Comparison of ENCODE assay signal across 16 cellular contexts in the genomic region with DNA sequence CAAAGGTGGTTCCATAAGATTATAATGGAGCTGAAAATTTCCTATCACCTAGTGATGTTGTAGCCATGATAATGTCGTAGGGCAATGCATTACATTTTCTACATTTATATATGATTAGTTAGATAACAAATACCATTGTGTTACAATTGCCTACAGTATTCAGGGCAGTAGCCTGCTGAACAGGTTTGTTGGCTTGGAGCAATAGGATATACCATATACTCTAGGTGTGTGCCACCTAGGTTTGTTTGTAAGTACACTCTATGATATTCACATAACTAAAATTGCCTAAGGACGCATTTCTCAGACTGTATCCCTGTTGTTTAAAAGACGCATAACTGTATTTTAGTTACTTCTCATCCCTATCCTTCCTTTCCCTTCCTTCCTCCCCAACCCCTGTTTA. TPM values are rescaled to one million over a fixed set of nuclear protein-coding genes. Genes with fewer than 3 reads are reported as not detected.
A peak's percentile ranks its signal among the peaks of the same experiment; 100 is the strongest.
DNase-seq lines count a peak whose midpoint lies in the region; ATAC-seq and TF ChIP-seq lines count a peak whose summit lies in the region.
"Had no signal": no experiment of that assay in that cellular context is flagged by ENCODE, and none has a peak within 500 bp of the region (broad histone marks: within the 10 kb centered on the region; RNA-seq: fewer than 3 reads in every experiment).

No MANE protein-coding gene starts in this region.

- no peak overlapping the region for H3K4me3 Mint-ChIP-seq in Caco-2 (ENCODE audit: unreplicated experiment)

- ATAC-seq in mucosa of descending colon (peak; percentile 56), GM21367 (IDR thresholded peaks at IDR 0.05; ENCODE audit: unreplicated experiment) (no peak), HG03280 (IDR thresholded peaks at IDR 0.05; ENCODE audit: unreplicated experiment) (no peak), HG03378 (IDR thresholded peaks at IDR 0.05; ENCODE audit: unreplicated experiment) (no peak)

- intact Hi-C loops in Caco-2 (cut with micrococcal nuclease; ENCODE audit: unreplicated experiment): loop anchor here (2.0 to 5.0 kb wide), 2 partner anchors 183 to 255 kb away; no protein-coding TSS in a partner anchor
- intact Hi-C loops in mucosa of descending colon (cut with DNase I, micrococcal nuclease): loop anchor here in 1 of 2 donors (5.0 kb wide), 1 partner anchor 33 kb away; no protein-coding TSS in a partner anchor

- H3K36me3 ChIP-seq in Caco-2 (ENCODE audit: control insufficient read depth, insufficient read depth, low read length) (no peaks in the 10 kb centered on the region), mucosa of descending colon (ENCODE audit: low read depth) (no peaks in the 10 kb centered on the region)
- H3K36me3 ChIP-seq: BLaER1 treated with 17β-estradiol and CSF1 and Interleukin-3, amounts not matched to agents 10 nM and 100 nM had no signal

- CTCF ChIA-PET in Caco-2 (lab: Charles Lee): interaction anchor here (4.8 kb wide), 1 partner anchor 34 kb away, joined by 48 read pairs; no protein-coding TSS in a partner anchor

- H3K9me3 Mint-ChIP-seq in Caco-2 (ENCODE audit: unreplicated experiment): no peaks in the 10 kb centered on the region
- H3K9me3 Mint-ChIP-seq: H9 had no signal

- DNase-seq in Caco-2 (no peak), DMS53 treated with DMSO at 0.1 percent for 48 hours (lab: John Stamatoyannopoulos, UW; ENCODE audit: unreplicated experiment) (peak; percentile 36), mucosa of descending colon (peak in 1 of 3 donors; percentile 69), KG1 (lab: John Stamatoyannopoulos, UW) (no peak)
- DNase-seq: H9; NCI-H1092 treated with DMSO at 0.1 percent for 48 hours; NCI-H1694 treated with DMSO at 0.1 percent for 48 hours; NCI-H2227 treated with DMSO at 0.1 percent for 48 hours; NK-92 treated with Interleukin-12 subunit alpha and Interleukin-12 subunit beta, amount 100 ng/mL, for 24 hours; OCI-M1 had no signal

- H3K27ac Mint-ChIP-seq in Caco-2 (ENCODE audit: unreplicated experiment): peak overlapping the region; percentile 10
- H3K27ac Mint-ChIP-seq: H9 had no signal

- H3K4me3 ChIP-seq in Caco-2 (ENCODE audit: low read depth, low read length): no peak overlapping the region
- H3K4me3 ChIP-seq in mucosa of descending colon: no peak overlapping the region
- H3K4me3 ChIP-seq: K562 had no signal

- H3K36me3 Mint-ChIP-seq in Caco-2 (ENCODE audit: insufficient read depth, unreplicated experiment): no peaks in the 10 kb centered on the region

- H3K4me1 ChIP-seq in Caco-2: peaks cover 4% of the 10 kb centered on the region; the same call in 1 of the 2 replicates
- H3K4me1 ChIP-seq in mucosa of descending colon (ENCODE audit: low read depth): peaks cover 10% of the 10 kb centered on the region

- BruUV-seq in Caco-2 (replicated peaks; lab: Mats Ljungman, UMichigan): no TSS peak

- POLR2A ChIA-PET in Caco-2 (lab: Charles Lee): no interaction called here

- H3K9me3 ChIP-seq in Caco-2: no peaks in the 10 kb centered on the region
- H3K9me3 ChIP-seq in mucosa of descending colon: no peaks in the 10 kb centered on the region
- H3K9me3 ChIP-seq: BLaER1 treated with 17β-estradiol and CSF1 and Interleukin-3, amounts not matched to agents 10 nM and 100 nM had no signal

- peaks cover 4% of the 10 kb centered on the region for H3K4me1 Mint-ChIP-seq in Caco-2 (ENCODE audit: low read depth, unreplicated experiment)

- H3K27ac ChIP-seq in angular gyrus (ENCODE audit: low read depth, low read length): peak overlapping the region; percentile 72
- H3K27ac ChIP-seq: BLaER1 treated with 17β-estradiol and CSF1 and Interleukin-3, amounts not matched to agents 10 nM and 100 nM had no signal

- H3K27me3 ChIP-seq in Caco-2 (replicated peaks; ENCODE audit: control insufficient read depth, insufficient read depth, low read length): no peaks in the 10 kb centered on the region
- H3K27me3 ChIP-seq: BLaER1 treated with 17β-estradiol and CSF1 and Interleukin-3, amounts not matched to agents 10 nM and 100 nM had no signal

- no peak for TF ChIP-seq CTCF in Caco-2 (IDR thresholded peaks at IDR 0.05; ENCODE audit: insufficient read depth in 1 of 2, low read depth in 1 of 2, low read length in 1 of 2, severe bottlenecking in 1 of 2, unreplicated experiment in 1 of 2)
- TF ChIP-seq CTCF in mucosa of descending colon (IDR thresholded peaks at IDR 0.05): no peak

- H3K27me3 Mint-ChIP-seq in Caco-2 (ENCODE audit: insufficient read depth, unreplicated experiment): no peaks in the 10 kb centered on the region

RNA-seq across cellular contexts. Expression of a gene that starts 13.6 kb away (rescaled TPM):
- total RNA-seq in Caco-2 (2022) (12.7 and 15.5 TPM in 2 replicates), mucosa of descending colon (10 to 100 TPM; 11.4 to 45.2 (median 19.7) TPM)
